In genomic region chr5:94347130-94347529, GRCh38 we compare ENCODE assay signal across 19 cellular contexts.
"Had no signal": no experiment of that assay in that cellular context is flagged by ENCODE, and none has a peak within 500 bp of the region (broad histone marks: within the 10 kb centered on the region; RNA-seq: fewer than 3 reads in every experiment).

No MANE protein-coding gene starts in this region.

- H3K27me3 ChIP-seq: foreskin keratinocyte, left lung, neutrophil, stomach had no signal

- H3K4me1 ChIP-seq: foreskin keratinocyte, left lung, stomach had no signal

- H3K9me3 ChIP-seq: neutrophil, thoracic aorta had no signal

- DNase-seq: central memory CD4-positive, alpha-beta T cell; erythroblast; foreskin keratinocyte; head of caudate nucleus; hypothalamus; islet precursor cell; left lung; naive thymus-derived CD8-positive, alpha-beta T cell; posterior cingulate gyrus; small intestine; stimulated activated CD4-positive, alpha-beta T cell treated with anti-CD3 and anti-CD28 coated beads, Interleukin-12 subunit alpha, Interleukin-12 subunit beta, amount 100 ng/mL, for 4 hours; stimulated activated naive CD4-positive, alpha-beta T cell; stomach; substantia nigra; trophoblast cell had no signal

- H3K4me3 ChIP-seq: coronary artery, left lung, lung, stomach, thoracic aorta had no signal

- ATAC-seq: foreskin keratinocyte; left lung; naive thymus-derived CD8-positive, alpha-beta T cell had no signal

- H3K27ac ChIP-seq: coronary artery, foreskin keratinocyte, left lung, neutrophil, stomach, thoracic aorta had no signal

- H3K36me3 ChIP-seq: left lung, neutrophil, stomach, thoracic aorta had no signal
